8 cellular contexts compared by ENCODE assay signal in the genomic region with DNA sequence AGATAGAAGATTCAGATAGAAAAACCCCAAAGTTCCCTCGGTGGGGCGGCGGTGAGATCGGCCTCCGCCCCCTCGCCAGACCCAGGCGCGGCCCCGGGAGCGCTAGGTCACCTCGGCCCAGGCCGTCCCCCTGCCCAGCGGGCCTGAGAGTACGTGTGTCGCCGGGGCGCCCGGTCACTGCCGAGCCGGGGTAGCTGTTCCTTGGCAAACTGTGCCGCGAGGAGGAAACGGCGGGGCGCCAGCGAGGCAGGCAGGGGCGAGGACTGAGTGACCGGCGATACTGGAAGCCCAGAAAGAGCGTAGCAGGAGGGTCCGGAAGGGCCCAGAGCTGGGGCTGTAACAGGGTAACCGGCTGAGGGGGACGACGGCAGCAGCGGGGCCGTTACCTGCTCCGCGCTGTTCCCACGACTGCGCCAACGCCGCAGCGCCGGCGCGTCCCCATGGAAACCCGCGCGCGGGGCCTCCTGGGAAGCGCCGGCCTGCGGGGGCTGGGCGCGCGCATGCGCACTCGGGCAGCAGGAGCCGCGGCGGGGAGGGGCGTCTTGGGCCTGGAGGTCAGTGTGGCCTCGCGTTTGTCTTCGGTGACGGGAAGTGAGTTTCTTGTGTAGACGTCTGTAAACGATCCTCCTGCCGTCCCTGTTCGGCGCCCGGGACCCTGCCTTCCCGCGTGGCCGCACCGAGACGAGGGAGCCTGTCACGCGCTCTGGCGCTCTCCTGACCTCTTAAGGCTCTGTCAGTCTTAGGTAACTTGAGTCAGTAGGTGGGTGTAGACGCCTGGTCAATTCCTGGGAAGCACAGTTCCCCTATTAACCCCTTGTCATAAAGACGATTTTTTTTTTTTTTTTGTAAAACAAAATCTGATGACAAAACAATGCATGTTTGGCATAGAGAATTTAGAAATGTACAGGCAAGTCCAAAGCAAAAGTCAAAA. TPM values are rescaled to one million over a fixed set of nuclear protein-coding genes. Genes with fewer than 3 reads are reported as not detected.
A peak's percentile ranks its signal among the peaks of the same experiment; 100 is the strongest.
DNase-seq lines count a peak whose midpoint lies in the region; ATAC-seq and TF ChIP-seq lines count a peak whose summit lies in the region.

A gene (minus strand): TSS at position 440 of the 931 bp plus-strand sequence. CDS start 17,285 bp downstream, outside the sequence.

- H3K4me2 ChIP-seq in DOHH2 (ENCODE audit: low read length) = peak within 1 kb of the TSS; percentile 85

- H3K27ac Mint-ChIP-seq in naive thymus-derived CD8-positive, alpha-beta T cell = peak within 1 kb of the TSS; percentile 94 to 99 (median 96)
- peak within 1 kb of the TSS; percentile 98 for H3K27ac Mint-ChIP-seq in stimulated activated naive B cell treated with anti-CD40 and anti-IgM and Interleukin-4, amounts not matched to agents 10 μg/mL and 1 μg/mL and 100 μg/mL, for 72 hours

- POLR2A ChIA-PET in Panc1 (lab: Charles Lee) = no interaction called here
- POLR2A ChIA-PET in naive thymus-derived CD8-positive, alpha-beta T cell (lab: Charles Lee) = no interaction called here

- no peaks in the 10 kb centered on the region for H4K20me1 ChIP-seq in DOHH2 (ENCODE audit: control insufficient read depth, insufficient read depth, low read depth, low read length)

- no peaks in the 10 kb centered on the region; the same call in 1 of the 2 replicates for H3K79me2 ChIP-seq in DOHH2 (ENCODE audit: control insufficient read depth, low read length)

- peak within 1 kb of the TSS; percentile 89 to 98 (median 97) for H3K4me3 Mint-ChIP-seq in naive thymus-derived CD8-positive, alpha-beta T cell
- H3K4me3 Mint-ChIP-seq in stimulated activated naive B cell treated with anti-CD40 and anti-IgM and Interleukin-4, amounts not matched to agents 10 μg/mL and 1 μg/mL and 100 μg/mL, for 72 hours = peak within 1 kb of the TSS; percentile 89 to 93

- intact Hi-C loops in Panc1 (cut with micrococcal nuclease; ENCODE audit: unreplicated experiment) = no loop called here

- H3K36me3 ChIP-seq in DOHH2 (ENCODE audit: control insufficient read depth, low read length) = no peaks in the 10 kb centered on the region
- H3K36me3 ChIP-seq in Panc1 (ENCODE audit: control insufficient read depth, insufficient read depth, low read length) = no peaks in the 10 kb centered on the region; the same call in 1 of the 2 replicates

- no peaks in the 10 kb centered on the region for H3K9me3 ChIP-seq in DOHH2 (ENCODE audit: control insufficient read depth, insufficient read depth, low read length)
- no peaks in the 10 kb centered on the region for H3K9me3 ChIP-seq in Panc1 (ENCODE audit: control insufficient read depth, insufficient read depth, low read depth, low read length)

- in situ Hi-C loops in Panc1 (cut with HindIII; ENCODE audit: low pct_unique_long_range_greater_than_20kb, low sequenced_read_pairs) = no loop called here

- H3K36me3 Mint-ChIP-seq in naive thymus-derived CD8-positive, alpha-beta T cell = peaks cover 0 to 2% (median 0%) of the 10 kb centered on the region in 3 donors
- no peaks in the 10 kb centered on the region for H3K36me3 Mint-ChIP-seq in stimulated activated naive B cell treated with anti-CD40 and anti-IgM and Interleukin-4, amounts not matched to agents 10 μg/mL and 1 μg/mL and 100 μg/mL, for 72 hours

- no peaks in the 10 kb centered on the region; the same call in 1 of the 2 replicates for H3F3A ChIP-seq in DOHH2 (ENCODE audit: control insufficient read depth, insufficient read depth)

- TF ChIP-seq CTCF in DOHH2 (IDR thresholded peaks at IDR 0.05; ENCODE audit: low read depth, low read length, poor library complexity, severe bottlenecking) (no peak), Panc1 (IDR thresholded peaks at IDR 0.05) (peak; percentile 21; the same call in 1 of the 2 replicates)

- H3K27me3 Mint-ChIP-seq in naive thymus-derived CD8-positive, alpha-beta T cell = peaks cover 6 to 19% (median 17%) of the 10 kb centered on the region in 5 donors
- H3K27me3 Mint-ChIP-seq in stimulated activated naive B cell treated with anti-CD40 and anti-IgM and Interleukin-4, amounts not matched to agents 10 μg/mL and 1 μg/mL and 100 μg/mL, for 72 hours = peaks cover 25 to 37% of the 10 kb centered on the region in 2 donors

- peaks cover 11 to 21% (median 16%) of the 10 kb centered on the region in 4 donors for H3K4me1 Mint-ChIP-seq in naive thymus-derived CD8-positive, alpha-beta T cell
- peaks cover 8 to 11% of the 10 kb centered on the region in 2 donors for H3K4me1 Mint-ChIP-seq in stimulated activated naive B cell treated with anti-CD40 and anti-IgM and Interleukin-4, amounts not matched to agents 10 μg/mL and 1 μg/mL and 100 μg/mL, for 72 hours

- peaks cover 16% of the 10 kb centered on the region for H3K4me1 ChIP-seq in DOHH2 (ENCODE audit: control insufficient read depth, low read length)
- peaks cover 5% of the 10 kb centered on the region for H3K4me1 ChIP-seq in Panc1 (ENCODE audit: control insufficient read depth, insufficient read depth, low read length)

- CTCF ChIA-PET in Panc1 (lab: Charles Lee) = no interaction called here

- peak within 1 kb of the TSS; percentile 35 for H3K27ac ChIP-seq in DOHH2 (ENCODE audit: low read depth, low read length)
- H3K27ac ChIP-seq in Panc1 (ENCODE audit: low read length) = peak within 1 kb of the TSS; percentile 94

- peak; percentile 93 for DNase-seq in KG1 (lab: John Stamatoyannopoulos, UW)
- DNase-seq in Panc1 (ENCODE audit: low read depth, low spot score) = peak; percentile 32
- peak; percentile 88 for DNase-seq in activated T-helper 1 cell treated with Interleukin-2 at 50 U/mL for 16 hours (ENCODE audit: low read depth)
- peak; percentile 85 for DNase-seq in fibroblast of gingiva (ENCODE audit: low read depth)
- peak; percentile 84 to 96 (median 90) for DNase-seq in naive thymus-derived CD8-positive, alpha-beta T cell
- DNase-seq in stimulated activated naive B cell treated with anti-CD40 and anti-IgM and Interleukin-4, amounts not matched to agents 10 μg/mL and 1 μg/mL and 100 μg/mL, for 72 hours = peak; percentile 91

- H3K9me3 Mint-ChIP-seq in naive thymus-derived CD8-positive, alpha-beta T cell = no peaks in the 10 kb centered on the region
- H3K9me3 Mint-ChIP-seq in stimulated activated naive B cell treated with anti-CD40 and anti-IgM and Interleukin-4, amounts not matched to agents 10 μg/mL and 1 μg/mL and 100 μg/mL, for 72 hours = no peaks in the 10 kb centered on the region

- ATAC-seq in GM21737 (IDR thresholded peaks at IDR 0.05; ENCODE audit: unreplicated experiment) (peak; percentile 86), Panc1 (peak; percentile 95)
- peak; percentile 91 to 92 for ATAC-seq in naive thymus-derived CD8-positive, alpha-beta T cell
- ATAC-seq in stimulated activated naive B cell treated with anti-CD40 and anti-IgM and Interleukin-4, amounts not matched to agents 10 μg/mL and 1 μg/mL and 100 μg/mL, for 72 hours (replicated peaks) = peak; percentile 89 to 94

- BruUV-seq in Panc1 (replicated peaks; lab: Mats Ljungman, UMichigan) = no TSS peak

- H3K27me3 ChIP-seq in DOHH2 (ENCODE audit: control insufficient read depth, low read length) (0 out of 2 replicates have a peak, but pooled peaks cover 2% of the 10 kb centered on the region), Panc1 (ENCODE audit: control insufficient read depth, insufficient read depth, low read length) (no peaks in the 10 kb centered on the region)

- H3K9me2 ChIP-seq in DOHH2 (replicated peaks; ENCODE audit: control insufficient read depth, low read length) = no peaks in the 10 kb centered on the region

- peak within 1 kb of the TSS; percentile 84 for H3K4me3 ChIP-seq in DOHH2 (ENCODE audit: low read length)
- H3K4me3 ChIP-seq in Panc1 (ENCODE audit: low read depth in 2 of 2, low read length in 2 of 2) = peak within 1 kb of the TSS; percentile 79 to 87

RNA-seq across cellular contexts. Expression of the gene that starts here (rescaled TPM):
- total RNA-seq in Panc1 (2021; ENCODE audit: unreplicated experiment) = 0.87 TPM
- 0.70 TPM for polyA plus RNA-seq in Panc1 (2012; ENCODE audit: insufficient read length)
- under 1 TPM; 0.23 to 0.77 TPM for total RNA-seq in naive thymus-derived CD8-positive, alpha-beta T cell
- under 1 TPM in 1 of 3 donors, not detected in 2; 0.95 TPM for polyA plus RNA-seq in naive thymus-derived CD8-positive, alpha-beta T cell

Comparison
In these comparisons a context has a peak if more than half of its experiments do, and no peak if none do; other contexts are left out.
1. Peak in every context shown above with its lines: DNase-seq, ATAC-seq, H3K4me3 ChIP-seq and H3K27ac ChIP-seq.
2. Peak in DNase-seq, ATAC-seq, H3K4me3 ChIP-seq and H3K27ac ChIP-seq in Panc1; RNA of the gene not detected or under 1 TPM.
3. Peak in DNase-seq and ATAC-seq in naive thymus-derived CD8-positive, alpha-beta T cell; RNA of the gene not detected or under 1 TPM.
4. DNase-seq: peak in every context shown above with its lines; median percentile 93 in KG1; 91 in stimulated activated naive B cell treated with anti-CD40 and anti-IgM and Interleukin-4, amounts not matched to agents 10 μg/mL and 1 μg/mL and 100 μg/mL, for 72 hours; 90 in naive thymus-derived CD8-positive, alpha-beta T cell; 88 in activated T-helper 1 cell treated with Interleukin-2 at 50 U/mL for 16 hours; 85 in fibroblast of gingiva; 32 in Panc1.